3 cellular contexts compared by ENCODE assay signal in the genomic region with DNA sequence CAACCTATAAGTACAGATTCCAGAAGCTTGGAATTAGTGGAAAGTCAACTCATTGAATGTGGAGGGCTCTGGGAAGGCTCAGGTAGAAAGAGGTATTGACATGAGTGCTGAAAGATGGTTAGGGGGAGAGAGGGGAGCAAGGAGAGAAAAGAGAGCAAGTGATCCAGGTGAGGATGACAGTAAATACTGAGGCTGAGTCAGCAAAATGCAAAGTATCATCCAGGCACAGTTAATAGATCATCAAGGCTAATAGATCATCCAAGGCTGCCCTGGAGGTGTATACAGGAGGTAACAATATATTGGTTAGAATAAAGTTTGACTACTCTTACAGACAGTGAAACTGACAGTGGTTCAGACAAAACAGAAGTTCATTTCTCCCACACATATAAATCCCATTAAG.
A peak's percentile ranks its signal among the peaks of the same experiment; 100 is the strongest.
TF ChIP-seq lines count a peak whose summit lies in the region.

No MANE protein-coding gene starts in this region.

TF ChIP-seq in A549, 52 proteins besides CTCF, POLR2A, EP300 and RAD21:
- no peak for TF ChIP-seq JUN (IDR thresholded peaks at IDR 0.05)
- no peak for TF ChIP-seq HEYL (CRISPR knock-in tag; IDR thresholded peaks at IDR 0.05)
- peak; percentile 89 for TF ChIP-seq MAFK (IDR thresholded peaks at IDR 0.05; ENCODE audit: partially characterized antibody)
- TF ChIP-seq CHD2 (IDR thresholded peaks at IDR 0.05; ENCODE audit: low read length, partially characterized antibody), result no peak

TF ChIP-seq in IMR-90, 13 proteins besides CTCF, POLR2A, EP300 and RAD21:
- TF ChIP-seq SMC3 (IDR thresholded peaks at IDR 0.05; ENCODE audit: low read depth, low read length) (no peak), MAFK (IDR thresholded peaks at IDR 0.05; ENCODE audit: low read depth, low read length) (peak; percentile 90)

TF ChIP-seq in K562, 482 proteins besides CTCF, POLR2A, EP300 and RAD21 (continued from another document):
- TF ChIP-seq ZNF316 (IDR thresholded peaks at IDR 0.05) (peak; percentile 86), ZNF79 (CRISPR knock-in tag; IDR thresholded peaks at IDR 0.05; ENCODE audit: low read depth) (no peak), PRPF4 (IDR thresholded peaks at IDR 0.05; ENCODE audit: insufficient read depth, low read depth, low read length, poor library complexity, severe bottlenecking) (no peak), ZNF436 (CRISPR knock-in tag; IDR thresholded peaks at IDR 0.05) (no peak), SMARCB1 (IDR thresholded peaks at IDR 0.05; ENCODE audit: insufficient read length, low read depth) (no peak), BRCA1 (IDR thresholded peaks at IDR 0.05) (no peak), BRCA1 (CRISPR knock-in tag; IDR thresholded peaks at IDR 0.05) (no peak), MAFK (IDR thresholded peaks at IDR 0.05; ENCODE audit: low read length) (peak; percentile 68), MAFG (tag; conservative IDR thresholded peaks at IDR 0.05) (peak; percentile 80), TCFL5 (CRISPR knock-in tag; conservative IDR thresholded peaks at IDR 0.05) (no peak), PYGO2 (tag; IDR thresholded peaks at IDR 0.05) (no peak), C11orf30 (IDR thresholded peaks at IDR 0.05; ENCODE audit: low read depth) (peak; percentile 76; the same call in 1 of the 2 replicates), ILK (tag; IDR thresholded peaks at IDR 0.05; ENCODE audit: borderline replicate concordance, low read depth) (no peak), MAFF (IDR thresholded peaks at IDR 0.05; ENCODE audit: low read length) (peak; percentile 53), PHB (CRISPR knock-in tag; IDR thresholded peaks at IDR 0.05) (no peak)
- TF ChIP-seq, protein P1, sequence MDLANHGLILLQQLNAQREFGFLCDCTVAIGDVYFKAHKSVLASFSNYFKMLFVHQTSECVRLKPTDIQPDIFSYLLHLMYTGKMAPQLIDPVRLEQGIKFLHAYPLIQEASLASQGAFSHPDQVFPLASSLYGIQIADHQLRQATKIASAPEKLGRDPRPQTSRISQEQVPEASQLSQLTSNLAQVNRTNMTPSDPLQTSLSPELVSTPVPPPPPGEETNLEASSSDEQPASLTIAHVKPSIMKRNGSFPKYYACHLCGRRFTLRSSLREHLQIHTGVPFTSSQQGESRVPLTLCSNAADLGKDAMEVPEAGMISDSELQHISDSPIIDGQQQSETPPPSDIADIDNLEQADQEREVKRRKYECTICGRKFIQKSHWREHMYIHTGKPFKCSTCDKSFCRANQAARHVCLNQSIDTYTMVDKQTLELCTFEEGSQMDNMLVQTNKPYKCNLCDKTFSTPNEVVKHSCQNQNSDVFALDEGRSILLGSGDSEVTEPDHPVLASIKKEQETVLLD (IDR thresholded peaks at IDR 0.05), result no peak
- TF ChIP-seq, protein P2, sequence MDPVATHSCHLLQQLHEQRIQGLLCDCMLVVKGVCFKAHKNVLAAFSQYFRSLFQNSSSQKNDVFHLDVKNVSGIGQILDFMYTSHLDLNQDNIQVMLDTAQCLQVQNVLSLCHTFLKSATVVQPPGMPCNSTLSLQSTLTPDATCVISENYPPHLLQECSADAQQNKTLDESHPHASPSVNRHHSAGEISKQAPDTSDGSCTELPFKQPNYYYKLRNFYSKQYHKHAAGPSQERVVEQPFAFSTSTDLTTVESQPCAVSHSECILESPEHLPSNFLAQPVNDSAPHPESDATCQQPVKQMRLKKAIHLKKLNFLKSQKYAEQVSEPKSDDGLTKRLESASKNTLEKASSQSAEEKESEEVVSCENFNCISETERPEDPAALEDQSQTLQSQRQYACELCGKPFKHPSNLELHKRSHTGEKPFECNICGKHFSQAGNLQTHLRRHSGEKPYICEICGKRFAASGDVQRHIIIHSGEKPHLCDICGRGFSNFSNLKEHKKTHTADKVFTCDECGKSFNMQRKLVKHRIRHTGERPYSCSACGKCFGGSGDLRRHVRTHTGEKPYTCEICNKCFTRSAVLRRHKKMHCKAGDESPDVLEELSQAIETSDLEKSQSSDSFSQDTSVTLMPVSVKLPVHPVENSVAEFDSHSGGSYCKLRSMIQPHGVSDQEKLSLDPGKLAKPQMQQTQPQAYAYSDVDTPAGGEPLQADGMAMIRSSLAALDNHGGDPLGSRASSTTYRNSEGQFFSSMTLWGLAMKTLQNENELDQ (CRISPR knock-in tag; IDR thresholded peaks at IDR 0.05; ENCODE audit: borderline replicate concordance), result no peak
- TF ChIP-seq, protein P3, sequence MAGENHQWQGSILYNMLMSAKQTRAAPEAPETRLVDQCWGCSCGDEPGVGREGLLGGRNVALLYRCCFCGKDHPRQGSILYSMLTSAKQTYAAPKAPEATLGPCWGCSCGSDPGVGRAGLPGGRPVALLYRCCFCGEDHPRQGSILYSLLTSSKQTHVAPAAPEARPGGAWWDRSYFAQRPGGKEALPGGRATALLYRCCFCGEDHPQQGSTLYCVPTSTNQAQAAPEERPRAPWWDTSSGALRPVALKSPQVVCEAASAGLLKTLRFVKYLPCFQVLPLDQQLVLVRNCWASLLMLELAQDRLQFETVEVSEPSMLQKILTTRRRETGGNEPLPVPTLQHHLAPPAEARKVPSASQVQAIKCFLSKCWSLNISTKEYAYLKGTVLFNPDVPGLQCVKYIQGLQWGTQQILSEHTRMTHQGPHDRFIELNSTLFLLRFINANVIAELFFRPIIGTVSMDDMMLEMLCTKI (IDR thresholded peaks at IDR 0.05; ENCODE audit: partially characterized antibody), result no peak
